Comparison of ENCODE assay signal across 20 cellular contexts in genomic region chr12:8702159-8702558, GRCh38. TPM values are rescaled to one million over a fixed set of nuclear protein-coding genes. Genes with fewer than 3 reads are reported as not detected.
DNase-seq lines count a peak whose midpoint lies in the region; ATAC-seq and TF ChIP-seq lines count a peak whose summit lies in the region.
"Had no signal": no experiment of that assay in that cellular context is flagged by ENCODE, and none has a peak within 500 bp of the region (broad histone marks: within the 10 kb centered on the region; RNA-seq: fewer than 3 reads in every experiment).

No MANE protein-coding gene starts in this region.

- no peak overlapping the region for H2BK120ac ChIP-seq in H9 (ENCODE audit: low read depth, low read length, poor library complexity, severe bottlenecking)

- no peak overlapping the region for H3K18ac ChIP-seq in H9 (ENCODE audit: insufficient read length, low read depth, low read length)

- no peak overlapping the region for H3T11ph ChIP-seq in H9 (ENCODE audit: low read length)

- H3K9ac ChIP-seq in H9 (ENCODE audit: extremely low read depth, insufficient read length, low read length) (no peak overlapping the region), SK-N-MC (ENCODE audit: insufficient read length) (peak overlapping the region; percentile 48), neural cell (ENCODE audit: low read length) (no peak overlapping the region)
- H3K9ac ChIP-seq: BLaER1 had no signal

- no peak overlapping the region for H2AK5ac ChIP-seq in H9 (ENCODE audit: insufficient read length, low read length)

- no peak overlapping the region for H2BK5ac ChIP-seq in H9 (ENCODE audit: insufficient read length, low read length)

- H4K5ac ChIP-seq in H9 (ENCODE audit: insufficient read length, low read depth, low read length) = no peak overlapping the region

- H3K4me3 ChIP-seq in SK-N-MC (peak overlapping the region; percentile 98), neural cell (ENCODE audit: low read length) (peak overlapping the region; percentile 96), tibial artery (no peak overlapping the region), lower lobe of right lung (no peak overlapping the region)
- H3K4me3 ChIP-seq: BLaER1, GM12878, Peyer's patch had no signal

- H2AFZ ChIP-seq in H9 (ENCODE audit: low read length) = no peak overlapping the region
- H2AFZ ChIP-seq in neural cell (ENCODE audit: low read depth, low read length) = no peak overlapping the region

- H3K9me3 Mint-ChIP-seq in H9 = no peaks in the 10 kb centered on the region

- no peak overlapping the region for H4K91ac ChIP-seq in H9 (ENCODE audit: insufficient read length, low read depth, low read length)

- peaks cover 12% of the 10 kb centered on the region for H3K79me1 ChIP-seq in H9 (ENCODE audit: insufficient read depth, low read depth, low read length, poor library complexity, severe bottlenecking)

- H3K4me2 ChIP-seq in H9 (ENCODE audit: insufficient read depth, insufficient read length, low read length) = no peak overlapping the region
- no peak overlapping the region for H3K4me2 ChIP-seq in neural cell (ENCODE audit: low read length)

- no peak overlapping the region for H4K8ac ChIP-seq in H9 (replicated peaks; ENCODE audit: insufficient read length, low read depth, low read length)

- no peaks in the 10 kb centered on the region for H4K20me1 ChIP-seq in H9 (ENCODE audit: control insufficient read depth, insufficient read depth, insufficient read length)
- peaks cover 19% of the 10 kb centered on the region for H4K20me1 ChIP-seq in neural cell (ENCODE audit: insufficient read depth)

- H3K27ac ChIP-seq in H9 (ENCODE audit: insufficient read length, low read depth, low read length) (no peak overlapping the region), SK-N-MC (peak overlapping the region; percentile 83), neural cell (ENCODE audit: low read length) (no peak overlapping the region), tibial artery (peak overlapping the region; percentile 97 to 100), lower lobe of right lung (no peak overlapping the region)
- H3K27ac ChIP-seq: BLaER1, Peyer's patch had no signal

- no peak overlapping the region for H2BK15ac ChIP-seq in H9 (ENCODE audit: low read depth, low read length)

- H2BK20ac ChIP-seq in H9 (ENCODE audit: low read depth, low read length, poor library complexity, severe bottlenecking) = no peak overlapping the region

- peaks cover 36% of the 10 kb centered on the region; the same call in 1 of the 2 replicates for H3K79me2 ChIP-seq in H9 (ENCODE audit: insufficient read depth, low read length)
- peaks cover 81% of the 10 kb centered on the region for H3K79me2 ChIP-seq in neural cell (replicated peaks; ENCODE audit: insufficient read depth, low read length)

- no peak overlapping the region for H3K56ac ChIP-seq in H9 (ENCODE audit: insufficient read length, low read depth, low read length)

- DNase-seq in H9 (no peak), SK-N-MC (ENCODE audit: low read depth, low spot score) (no peak), tibial artery (no peak), NCI-H2196 treated with DMSO at 0.1 percent for 48 hours (lab: John Stamatoyannopoulos, UW; ENCODE audit: unreplicated experiment) (no peak), lower lobe of right lung (no peak)
- no peak for DNase-seq in activated CD8-positive, alpha-beta memory T cell treated with anti-CD3 and anti-CD28 coated beads, Interleukin-2, amount 50 U/mL, for 48 hours
- DNase-seq: CD4-positive, alpha-beta memory T cell; DMS53; EL; GOT3; NCI-H1092; NCI-H1436 treated with DMSO at 0.1 percent for 48 hours; NCI-H2029; NCI-H526; Peyer's patch had no signal

- H3K4me1 ChIP-seq in H9 (ENCODE audit: insufficient read depth, low read length) (no peaks in the 10 kb centered on the region; the same call in 1 of the 2 replicates), tibial artery (peaks cover 0 to 60% (median 19%) of the 10 kb centered on the region in 4 donors), lower lobe of right lung (peaks cover 30% of the 10 kb centered on the region)

- intact Hi-C loops in tibial artery (cut with DNase I; ENCODE audit: low total_unique reads) (no loop called here), lower lobe of right lung (cut with DNase I) (no loop called here)

- no peak for TF ChIP-seq RAD21 in neural cell (conservative IDR thresholded peaks at IDR 0.05)

- H3K14ac ChIP-seq in H9 (ENCODE audit: insufficient read depth, low read length) = no peak overlapping the region

- H3K9me3 ChIP-seq in H9 (ENCODE audit: control insufficient read depth, low read depth, low read length) (no peaks in the 10 kb centered on the region), SK-N-MC (ENCODE audit: low read depth, low read length) (no peaks in the 10 kb centered on the region), neural cell (ENCODE audit: low read length) (no peaks in the 10 kb centered on the region), tibial artery (no peaks in the 10 kb centered on the region), lower lobe of right lung (no peaks in the 10 kb centered on the region)
- H3K9me3 ChIP-seq: BLaER1, Peyer's patch had no signal

- peaks cover 7% of the 10 kb centered on the region for H3K23me2 ChIP-seq in H9 (ENCODE audit: insufficient read length, low read depth, low read length, poor library complexity, severe bottlenecking)

- no peak overlapping the region for H2BK12ac ChIP-seq in H9 (ENCODE audit: insufficient read length, low read depth, low read length)

- H3K36me3 ChIP-seq in SK-N-MC (ENCODE audit: insufficient read depth, low read length) = peaks cover 13% of the 10 kb centered on the region; the same call in 1 of the 2 replicates
- no peaks in the 10 kb centered on the region for H3K36me3 ChIP-seq in neural cell (ENCODE audit: insufficient read depth, low read length)
- H3K36me3 ChIP-seq in tibial artery = no peaks in the 10 kb centered on the region
- H3K36me3 ChIP-seq in lower lobe of right lung = no peaks in the 10 kb centered on the region
- H3K36me3 ChIP-seq: Peyer's patch had no signal

- WGBS in H9 (ENCODE audit: extremely low coverage, insufficient read length, low lambda C conversion rate) = no CpG with 5 or more reads among the region's 4 CpGs

- peaks cover 34 to 36% of the 10 kb centered on the region in 2 experiments for H3K4me1 Mint-ChIP-seq in H9

- H3K27ac Mint-ChIP-seq in H9 = peak overlapping the region in 2 of 3 experiments; percentile 40 to 66; a peak in 1 of 7 replicates
- H3K27ac Mint-ChIP-seq: CD4-positive, alpha-beta memory T cell had no signal

- ATAC-seq in lower lobe of right lung (no peak), GM18517 (IDR thresholded peaks at IDR 0.05; ENCODE audit: unreplicated experiment) (no peak)
- ATAC-seq: GM12878, Right ventricle myocardium inferior had no signal

- no peaks in the 10 kb centered on the region for H3K27me3 ChIP-seq in H9 (ENCODE audit: insufficient read depth, low read length)
- H3K27me3 ChIP-seq in neural cell (ENCODE audit: insufficient read depth, low read depth, low read length) = no peaks in the 10 kb centered on the region
- H3K27me3 ChIP-seq in tibial artery = no peaks in the 10 kb centered on the region
- H3K27me3 ChIP-seq in lower lobe of right lung (ENCODE audit: low read depth) = no peaks in the 10 kb centered on the region
- H3K27me3 ChIP-seq: BLaER1, Peyer's patch had no signal

- H3K4me3 Mint-ChIP-seq in H9 = no peak overlapping the region
- H3K4me3 Mint-ChIP-seq: CD4-positive, alpha-beta memory T cell had no signal

- no peak overlapping the region for H3K4ac ChIP-seq in H9 (ENCODE audit: low read depth, low read length)

- H3K9me2 ChIP-seq in neural cell (ENCODE audit: insufficient read depth, low read length) = no peaks in the 10 kb centered on the region

- peaks cover 13 to 22% (median 21%) of the 10 kb centered on the region in 3 experiments; a peak in 6 of 7 replicates for H3K36me3 Mint-ChIP-seq in H9 (ENCODE audit: insufficient read depth in 1 of 3, low read depth in 3 of 3)

- H3K23ac ChIP-seq in H9 (ENCODE audit: insufficient read length, low read depth, low read length) = no peak overlapping the region

- H3K27me3 Mint-ChIP-seq in H9 (ENCODE audit: low read depth) = no peaks in the 10 kb centered on the region
- H3K27me3 Mint-ChIP-seq: CD4-positive, alpha-beta memory T cell had no signal

- TF ChIP-seq EP300 in neural cell (conservative IDR thresholded peaks at IDR 0.05; ENCODE audit: poor library complexity, severe bottlenecking) = no peak

- TF ChIP-seq CTCF in H9 (conservative IDR thresholded peaks at IDR 0.05) = no peak
- TF ChIP-seq CTCF in neural cell (IDR thresholded peaks at IDR 0.05; ENCODE audit: poor library complexity, severe bottlenecking) = no peak
- no peak for TF ChIP-seq CTCF in tibial artery (IDR thresholded peaks at IDR 0.05)
- no peak for TF ChIP-seq CTCF in lower lobe of right lung (IDR thresholded peaks at IDR 0.05)

- no peaks in the 10 kb centered on the region for H3F3A ChIP-seq in neural cell (ENCODE audit: insufficient read depth, low read length, poor library complexity, severe bottlenecking)

TF ChIP-seq in neural cell, 6 proteins besides CTCF, POLR2A, EP300 and RAD21 (continues in another document):
- TF ChIP-seq MXI1 (conservative IDR thresholded peaks at IDR 0.05; ENCODE audit: poor library complexity, severe bottlenecking) (no peak), TAF1 (IDR thresholded peaks at IDR 0.05; ENCODE audit: low read depth) (no peak), EZH2 (IDR thresholded peaks at IDR 0.05; ENCODE audit: borderline replicate concordance, insufficient read depth, low read length, poor library complexity, severe bottlenecking) (no peak), SMC3 (conservative IDR thresholded peaks at IDR 0.05; ENCODE audit: poor library complexity) (no peak)

RNA-seq across cellular contexts. Expression of gene RIMKLB, which starts 4.4 kb away (rescaled TPM):
- total RNA-seq in H9 (2021) (80.2 and 87.7 TPM in 2 replicates), lower lobe of right lung (30.5 TPM)
- 376 and 393 TPM in 2 replicates for polyA plus RNA-seq in neural cell
- polyA minus RNA-seq in neural cell = 275 and 320 TPM in 2 replicates

RNA-seq across cellular contexts. Expression of gene MFAP5, which starts 39.5 kb away (rescaled TPM):
- 0.09 and 0.26 TPM in 2 replicates for total RNA-seq in H9 (2021)
- polyA plus RNA-seq in neural cell = not detected in 2 replicates
- not detected in 2 replicates for polyA minus RNA-seq in neural cell
- total RNA-seq in lower lobe of right lung = 50.2 TPM
- total RNA-seq: CD4-positive, alpha-beta memory T cell had no signal
- polyA plus RNA-seq: CD4-positive, alpha-beta memory T cell had no signal

Comparison
In these comparisons a context has a peak if more than half of its experiments do, and no peak if none do; other contexts are left out.
1. H3K27ac ChIP-seq: peak in SK-N-MC (single experiment) and tibial artery (2 of 2); none in H9 (single experiment), neural cell (single experiment) and lower lobe of right lung (single experiment).
2. H3K4me3 ChIP-seq: peak in SK-N-MC (single experiment) and neural cell (single experiment); none in tibial artery (0 of 2) and lower lobe of right lung (single experiment).
3. RNA of gene MFAP5, which starts 39.5 kb away (total RNA-seq): 50.2 TPM in lower lobe of right lung (single experiment); 0.09 to 0.26 TPM in H9; every median in the first group is over 10 times any median in the second.